12 cellular contexts compared by ENCODE assay signal in genomic region chr5:56147679-56148230, GRCh38.
DNase-seq lines count a peak whose midpoint lies in the region; ATAC-seq, FAIRE-seq and TF ChIP-seq lines count a peak whose summit lies in the region.
"Had no signal": no experiment of that assay in that cellular context is flagged by ENCODE, and none has a peak within 500 bp of the region (broad histone marks: within the 10 kb centered on the region; RNA-seq: fewer than 3 reads in every experiment).

No MANE protein-coding gene starts in this region.

- peaks cover 6% of the 10 kb centered on the region for H3K27me3 Mint-ChIP-seq in activated CD8-positive, alpha-beta memory T cell treated with anti-CD3 and anti-CD28 coated beads, Interleukin-2, amount 10 ng/mL, durations not matched to agents 7 days and 5 days
- no peaks in the 10 kb centered on the region for H3K27me3 Mint-ChIP-seq in activated T-helper 1 cell treated with anti-CD3 and anti-CD28 coated beads, Interleukin-12 subunit alpha, Interleukin-12 subunit beta, Interleukin-2, Interleukin-4 antibody, amounts not matched to agents 30 ng/mL and 10 ng/mL and 1 ng/mL, durations not matched to agents 14 hours and 24 hours and 36 hours (ENCODE audit: insufficient read depth)

- H3K36me3 ChIP-seq in parathyroid adenoma (ENCODE audit: control insufficient read depth, insufficient read depth, low read length) (no peaks in the 10 kb centered on the region), small intestine (ENCODE audit: control insufficient read depth in 2 of 2, insufficient read depth in 2 of 2, low read length in 2 of 2) (no peaks in the 10 kb centered on the region), OCI-LY7 (ENCODE audit: insufficient read depth, low read length) (no peaks in the 10 kb centered on the region)
- H3K36me3 ChIP-seq: gastrocnemius medialis had no signal

- no peak overlapping the region for H3K27ac ChIP-seq in parathyroid adenoma
- peak overlapping the region in 1 of 2 donors; percentile 75 for H3K27ac ChIP-seq in small intestine (ENCODE audit: low read depth in 1 of 2, low read length in 1 of 2)
- H3K27ac ChIP-seq in OCI-LY7 (ENCODE audit: low read depth, low read length, poor library complexity, severe bottlenecking): no peak overlapping the region
- H3K27ac ChIP-seq: gastrocnemius medialis had no signal

- CTCF ChIA-PET in activated CD8-positive, alpha-beta memory T cell treated with anti-CD3 and anti-CD28 coated beads, Interleukin-2, amount 10 ng/mL, durations not matched to agents 7 days and 5 days (lab: Charles Lee): interaction anchor here (0.6 to 1.1 kb wide), 3 partner anchors 30 to 213 kb away, joined by 3 read pairs; no protein-coding TSS in a partner anchor
- CTCF ChIA-PET in OCI-LY7 (lab: Charles Lee; ENCODE audit: unreplicated experiment): no interaction called here

- intact Hi-C loops in activated T-helper 1 cell treated with anti-CD3 and anti-CD28 coated beads, Interleukin-12 subunit alpha, Interleukin-12 subunit beta, Interleukin-2, Interleukin-4 antibody, amounts not matched to agents 30 ng/mL and 10 ng/mL and 1 ng/mL, durations not matched to agents 14 hours and 24 hours and 36 hours (cut with micrococcal nuclease): loop anchor here (1.0 to 10.0 kb wide), 12 partner anchors 9 to 1027 kb away; partner anchors contain the start of gene GPBP1
- intact Hi-C loops in OCI-LY7 (cut with micrococcal nuclease; ENCODE audit: unreplicated experiment): no loop called here
- intact Hi-C loops in lower leg skin (cut with DNase I; ENCODE audit: low total_unique reads): no loop called here

- DNase-seq in activated CD8-positive, alpha-beta memory T cell treated with anti-CD3 and anti-CD28 coated beads, Interleukin-2, amount 10 ng/mL, durations not matched to agents 7 days and 5 days: no peak
- no peak for DNase-seq in activated CD8-positive, alpha-beta memory T cell treated with anti-CD3 and anti-CD28 coated beads, Interleukin-2, amount 50 U/mL, for 48 hours
- peak; percentile 59 to 69 for DNase-seq in Kasumi-1 (lab: John Stamatoyannopoulos, UW)
- no peak for DNase-seq in activated T-helper 1 cell treated with anti-CD3 and anti-CD28 coated beads, Interleukin-12 subunit alpha, Interleukin-12 subunit beta, Interleukin-2, Interleukin-4 antibody, amounts not matched to agents 30 ng/mL and 10 ng/mL and 1 ng/mL, durations not matched to agents 14 hours and 24 hours and 36 hours (ENCODE audit: low spot score)
- DNase-seq in small intestine: no peak
- no peak for DNase-seq in OCI-LY7 (ENCODE audit: low spot score)
- no peak for DNase-seq in lower leg skin (ENCODE audit: low spot score in 2 of 2)
- DNase-seq: gastrocnemius medialis, immature natural killer cell, NCI-H446 treated with DMSO at 0.1 percent for 48 hours had no signal

- H3K4me1 ChIP-seq in parathyroid adenoma (peaks cover 17% of the 10 kb centered on the region), small intestine (ENCODE audit: control insufficient read depth in 2 of 2, insufficient read depth in 1 of 2, low read depth in 1 of 2, low read length in 1 of 2) (no peaks in the 10 kb centered on the region), OCI-LY7 (ENCODE audit: insufficient read depth, low read length, poor library complexity, severe bottlenecking) (no peaks in the 10 kb centered on the region)
- H3K4me1 ChIP-seq: gastrocnemius medialis had no signal

- peaks cover 4% of the 10 kb centered on the region for H3K36me3 Mint-ChIP-seq in activated CD8-positive, alpha-beta memory T cell treated with anti-CD3 and anti-CD28 coated beads, Interleukin-2, amount 10 ng/mL, durations not matched to agents 7 days and 5 days
- H3K36me3 Mint-ChIP-seq in activated T-helper 1 cell treated with anti-CD3 and anti-CD28 coated beads, Interleukin-12 subunit alpha, Interleukin-12 subunit beta, Interleukin-2, Interleukin-4 antibody, amounts not matched to agents 30 ng/mL and 10 ng/mL and 1 ng/mL, durations not matched to agents 14 hours and 24 hours and 36 hours (ENCODE audit: low read depth): peaks cover 5% of the 10 kb centered on the region
- H3K36me3 Mint-ChIP-seq: immature natural killer cell had no signal

- H3K27me3 ChIP-seq in parathyroid adenoma (ENCODE audit: control insufficient read depth, insufficient read depth, low read length) (no peaks in the 10 kb centered on the region), small intestine (ENCODE audit: control insufficient read depth in 2 of 2, insufficient read depth in 2 of 2, low read length in 2 of 2) (no peaks in the 10 kb centered on the region)
- H3K27me3 ChIP-seq: gastrocnemius medialis had no signal

- H3K4me3 Mint-ChIP-seq in activated CD8-positive, alpha-beta memory T cell treated with anti-CD3 and anti-CD28 coated beads, Interleukin-2, amount 10 ng/mL, durations not matched to agents 7 days and 5 days: no peak overlapping the region
- no peak overlapping the region for H3K4me3 Mint-ChIP-seq in activated T-helper 1 cell treated with anti-CD3 and anti-CD28 coated beads, Interleukin-12 subunit alpha, Interleukin-12 subunit beta, Interleukin-2, Interleukin-4 antibody, amounts not matched to agents 30 ng/mL and 10 ng/mL and 1 ng/mL, durations not matched to agents 14 hours and 24 hours and 36 hours
- H3K4me3 Mint-ChIP-seq: immature natural killer cell had no signal

- ATAC-seq in activated CD8-positive, alpha-beta memory T cell treated with anti-CD3 and anti-CD28 coated beads, Interleukin-2, amount 10 ng/mL, durations not matched to agents 7 days and 5 days: no peak
- ATAC-seq: gastrocnemius medialis had no signal

- H3K4me2 ChIP-seq in parathyroid adenoma (ENCODE audit: low read length) (no peak overlapping the region), OCI-LY7 (ENCODE audit: low read length) (no peak overlapping the region)

- no peaks in the 10 kb centered on the region for H4K20me1 ChIP-seq in OCI-LY7 (ENCODE audit: insufficient read depth, low read length)

- no peak overlapping the region for H3K4me3 ChIP-seq in parathyroid adenoma (ENCODE audit: low read depth, low read length)
- H3K4me3 ChIP-seq in small intestine (ENCODE audit: low read depth in 1 of 2, low read length in 2 of 2): no peak overlapping the region
- H3K4me3 ChIP-seq in OCI-LY7 (ENCODE audit: low read depth, low read length, poor library complexity, severe bottlenecking): no peak overlapping the region
- no peak overlapping the region for H3K4me3 ChIP-seq in lower leg skin (ENCODE audit: low read depth, poor library complexity, severe bottlenecking)
- H3K4me3 ChIP-seq: gastrocnemius medialis had no signal

- peak overlapping the region; percentile 83 for H3K27ac Mint-ChIP-seq in activated CD8-positive, alpha-beta memory T cell treated with anti-CD3 and anti-CD28 coated beads, Interleukin-2, amount 10 ng/mL, durations not matched to agents 7 days and 5 days
- peak overlapping the region; percentile 81 for H3K27ac Mint-ChIP-seq in activated T-helper 1 cell treated with anti-CD3 and anti-CD28 coated beads, Interleukin-12 subunit alpha, Interleukin-12 subunit beta, Interleukin-2, Interleukin-4 antibody, amounts not matched to agents 30 ng/mL and 10 ng/mL and 1 ng/mL, durations not matched to agents 14 hours and 24 hours and 36 hours
- H3K27ac Mint-ChIP-seq: immature natural killer cell had no signal

- H3K9me2 ChIP-seq in OCI-LY7 (ENCODE audit: insufficient read depth, low read length): no peaks in the 10 kb centered on the region

- H3K9me3 Mint-ChIP-seq in activated CD8-positive, alpha-beta memory T cell treated with anti-CD3 and anti-CD28 coated beads, Interleukin-2, amount 10 ng/mL, durations not matched to agents 7 days and 5 days (ENCODE audit: low read depth): no peaks in the 10 kb centered on the region
- no peaks in the 10 kb centered on the region for H3K9me3 Mint-ChIP-seq in activated T-helper 1 cell treated with anti-CD3 and anti-CD28 coated beads, Interleukin-12 subunit alpha, Interleukin-12 subunit beta, Interleukin-2, Interleukin-4 antibody, amounts not matched to agents 30 ng/mL and 10 ng/mL and 1 ng/mL, durations not matched to agents 14 hours and 24 hours and 36 hours
- H3K9me3 Mint-ChIP-seq: immature natural killer cell had no signal

- H3K9me3 ChIP-seq in parathyroid adenoma (ENCODE audit: control insufficient read depth, low read length) (no peaks in the 10 kb centered on the region), small intestine (ENCODE audit: control insufficient read depth, low read depth) (no peaks in the 10 kb centered on the region), OCI-LY7 (ENCODE audit: low read length) (no peaks in the 10 kb centered on the region)
- H3K9me3 ChIP-seq: gastrocnemius medialis had no signal

- TF ChIP-seq POLR2A in lower leg skin (IDR thresholded peaks at IDR 0.05): no peak

- H3K4me1 Mint-ChIP-seq in activated CD8-positive, alpha-beta memory T cell treated with anti-CD3 and anti-CD28 coated beads, Interleukin-2, amount 10 ng/mL, durations not matched to agents 7 days and 5 days: peaks cover 30% of the 10 kb centered on the region
- H3K4me1 Mint-ChIP-seq in activated T-helper 1 cell treated with anti-CD3 and anti-CD28 coated beads, Interleukin-12 subunit alpha, Interleukin-12 subunit beta, Interleukin-2, Interleukin-4 antibody, amounts not matched to agents 30 ng/mL and 10 ng/mL and 1 ng/mL, durations not matched to agents 14 hours and 24 hours and 36 hours (ENCODE audit: low read depth): peaks cover 60% of the 10 kb centered on the region

- 78 to 88% (median 86%) methylated on average over 4 of the region's 4 CpGs for WGBS in small intestine, 3 donors
- WGBS in lower leg skin, 2 donors: 83 to 87% methylated on average over 4 of the region's 4 CpGs

- POLR2A ChIA-PET in OCI-LY7 (lab: Charles Lee): no interaction called here

- BruUV-seq in OCI-LY7 (replicated peaks; lab: Mats Ljungman, UMichigan): no TSS peak

- H3K79me2 ChIP-seq in parathyroid adenoma: no peaks in the 10 kb centered on the region
- H3K79me2 ChIP-seq in OCI-LY7 (ENCODE audit: insufficient read depth, low read depth, low read length): no peaks in the 10 kb centered on the region

- peak overlapping the region; percentile 8 for H2AFZ ChIP-seq in parathyroid adenoma
- no peak overlapping the region for H2AFZ ChIP-seq in OCI-LY7 (ENCODE audit: low read length)

- FAIRE-seq in small intestine (lab: Jason Lieb, UNC): no peak
- FAIRE-seq: bronchial epithelial cell had no signal

- TF ChIP-seq CTCF in parathyroid adenoma (IDR thresholded peaks at IDR 0.05) (no peak), OCI-LY7 (conservative IDR thresholded peaks at IDR 0.05; ENCODE audit: low read length) (no peak), lower leg skin (IDR thresholded peaks at IDR 0.05) (no peak)

- H3K9ac ChIP-seq in parathyroid adenoma: no peak overlapping the region

Comparison
In these comparisons a context has a peak if more than half of its experiments do, and no peak if none do; other contexts are left out.
1. DNase-seq: peak in Kasumi-1 (2 of 2); none in activated CD8-positive, alpha-beta memory T cell treated with anti-CD3 and anti-CD28 coated beads, Interleukin-2, amount 10 ng/mL, durations not matched to agents 7 days and 5 days (single experiment), activated CD8-positive, alpha-beta memory T cell treated with anti-CD3 and anti-CD28 coated beads, Interleukin-2, amount 50 U/mL, for 48 hours (single experiment), activated T-helper 1 cell treated with anti-CD3 and anti-CD28 coated beads, Interleukin-12 subunit alpha, Interleukin-12 subunit beta, Interleukin-2, Interleukin-4 antibody, amounts not matched to agents 30 ng/mL and 10 ng/mL and 1 ng/mL, durations not matched to agents 14 hours and 24 hours and 36 hours (single experiment), small intestine (single experiment), OCI-LY7 (single experiment) and lower leg skin (0 of 2).